In the genomic region with DNA sequence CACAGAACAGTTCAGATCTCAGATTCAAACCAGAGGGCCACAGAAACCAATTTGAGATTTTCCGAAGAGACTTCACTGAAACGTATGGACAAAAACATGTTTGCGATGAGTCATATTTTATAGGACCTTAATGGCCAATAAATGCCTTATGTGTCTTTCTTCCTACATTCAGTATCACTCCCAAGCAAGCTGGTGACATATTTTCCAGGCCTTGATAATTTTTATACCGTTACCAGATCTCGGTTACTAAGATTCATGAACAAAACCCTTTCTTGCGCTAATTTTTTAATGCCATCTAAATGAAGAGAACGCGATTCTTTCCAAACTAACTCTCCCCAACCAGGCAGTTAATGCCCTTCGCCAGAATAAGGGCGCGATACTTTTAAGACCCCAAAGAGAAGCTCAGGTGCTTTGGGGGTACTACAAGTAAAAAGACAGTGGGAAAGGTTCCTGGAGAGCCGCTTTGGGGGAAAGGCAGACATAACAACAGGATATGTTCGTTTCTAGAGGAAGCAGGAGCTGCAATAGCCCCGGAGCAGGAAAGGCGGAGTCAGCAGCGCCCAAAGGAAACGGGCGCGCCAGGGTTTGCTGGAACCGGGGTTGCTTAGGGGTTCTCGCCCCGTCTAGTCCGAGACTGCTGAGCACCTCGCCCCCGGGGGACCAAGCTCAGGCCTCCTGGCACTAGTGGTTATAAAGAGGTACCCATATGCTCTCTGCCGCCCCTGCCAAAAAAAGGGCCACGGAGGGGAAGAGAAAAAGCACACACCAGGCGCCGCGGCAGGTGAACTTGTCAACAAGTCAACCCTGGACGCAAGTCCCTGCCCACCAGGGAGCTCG, we compare ENCODE assay signal across 8 cellular contexts. TPM values are rescaled to one million over a fixed set of nuclear protein-coding genes. Genes with fewer than 3 reads are reported as not detected.
DNase-seq lines count a peak whose midpoint lies in the region; ATAC-seq and TF ChIP-seq lines count a peak whose summit lies in the region.

No MANE protein-coding gene starts in this region.

- TF ChIP-seq EP300 in upper lobe of left lung (IDR thresholded peaks at IDR 0.05), result no peak

- TF ChIP-seq CTCF in WERI-Rb-1 (IDR thresholded peaks at IDR 0.05; ENCODE audit: low read depth, low read length) (no peak), upper lobe of left lung (IDR thresholded peaks at IDR 0.05) (no peak)

- 8% methylated on average over 25 to 31 of the region's 32 CpGs for WGBS in upper lobe of left lung, 2 donors

- peak in 2 of 4 donors; percentile 6 to 14 for TF ChIP-seq POLR2A in upper lobe of left lung (IDR thresholded peaks at IDR 0.05)

- H3K27me3 ChIP-seq in WERI-Rb-1 (ENCODE audit: insufficient read depth, low read depth, severe bottlenecking) (no peaks in the 10 kb centered on the region), upper lobe of left lung (no peaks in the 10 kb centered on the region)

- H3K9me3 ChIP-seq in WERI-Rb-1 (ENCODE audit: severe bottlenecking), result no peaks in the 10 kb centered on the region
- H3K9me3 ChIP-seq in upper lobe of left lung, result no peaks in the 10 kb centered on the region

- H3K4me3 ChIP-seq in WERI-Rb-1 (ENCODE audit: low read depth, low read length), result peak overlapping the region; percentile 94
- H3K4me3 ChIP-seq in upper lobe of left lung, result peak overlapping the region; percentile 64 to 87 (median 82)

- H3K36me3 ChIP-seq in WERI-Rb-1 (no peaks in the 10 kb centered on the region), upper lobe of left lung (no peaks in the 10 kb centered on the region)

- ATAC-seq in GM21515 (IDR thresholded peaks at IDR 0.05; ENCODE audit: unreplicated experiment), result peak; percentile 24
- ATAC-seq in esophagus mucosa, result peak; percentile 52
- peak; percentile 68 to 72 for ATAC-seq in upper lobe of left lung (ENCODE audit: low FRiP score in 2 of 2)

- peaks cover 0 to 17% (median 6%) of the 10 kb centered on the region in 4 donors for H3K4me1 ChIP-seq in upper lobe of left lung

- DNase-seq in DMS 273 treated with DMSO at 0.1 percent for 48 hours (lab: John Stamatoyannopoulos, UW) (peak; percentile 69), NCI-H1105 (lab: John Stamatoyannopoulos, UW) (peak; percentile 56), WERI-Rb-1 (peak; percentile 47), mucosa of gallbladder (ENCODE audit: low spot score) (peak; percentile 52), upper lobe of left lung (peak in 1 of 2 donors; percentile 68), OCI-M2 (lab: John Stamatoyannopoulos, UW; ENCODE audit: unreplicated experiment) (no peak)

- H3K27ac ChIP-seq in WERI-Rb-1 (no peak overlapping the region; the same call in 1 of the 2 replicates), upper lobe of left lung (peak overlapping the region; percentile 89 to 95 (median 92))

RNA-seq across cellular contexts. Expression of gene ICA1, which starts 0.9 kb away (rescaled TPM):
- 9.4 TPM for total RNA-seq in esophagus mucosa
- 26.4 TPM for total RNA-seq in mucosa of gallbladder
- 10 to 100 TPM; 19.3 to 85.4 (median 44.6) TPM for total RNA-seq in upper lobe of left lung
